8 cellular contexts compared by ENCODE assay signal in genomic region chr3:25662921-25663320, GRCh38. TPM values are rescaled to one million over a fixed set of nuclear protein-coding genes. Genes with fewer than 3 reads are reported as not detected.
A peak's percentile ranks its signal among the peaks of the same experiment; 100 is the strongest.
DNase-seq lines count a peak whose midpoint lies in the region; ATAC-seq, FAIRE-seq and TF ChIP-seq lines count a peak whose summit lies in the region.

No MANE protein-coding gene starts in this region.

- H3K27me3 ChIP-seq in sigmoid colon = no peaks in the 10 kb centered on the region

- in situ Hi-C loops in G401 (cut with HindIII; ENCODE audit: low sequenced_read_pairs) = no loop called here

- H3K27ac ChIP-seq in VCaP = peak overlapping the region; percentile 99
- H3K27ac ChIP-seq in sigmoid colon = peak overlapping the region; percentile 95 to 98 (median 96)

- no peak for ATAC-seq in HG02678 (IDR thresholded peaks at IDR 0.05; ENCODE audit: unreplicated experiment)
- no peak for ATAC-seq in HG03175 (IDR thresholded peaks at IDR 0.05; ENCODE audit: unreplicated experiment)
- no peak for ATAC-seq in GM21390 (IDR thresholded peaks at IDR 0.05; ENCODE audit: unreplicated experiment)

- peak; percentile 68 for FAIRE-seq in GM18507 (lab: Jason Lieb, UNC)

- H3K9me3 ChIP-seq in sigmoid colon = no peaks in the 10 kb centered on the region

- intact Hi-C loops in sigmoid colon (cut with DNase I) = loop anchor here (2.0 to 10.0 kb wide), 2 partner anchors 120 to 238 kb away; partner anchors contain the start of genes NGLY1 and RARB

- H3K36me3 ChIP-seq in sigmoid colon = no peaks in the 10 kb centered on the region

- TF ChIP-seq CTCF in VCaP (conservative IDR thresholded peaks at IDR 0.05) (no peak), fibroblast of villous mesenchyme (IDR thresholded peaks at IDR 0.05; ENCODE audit: insufficient read depth, low read depth, low read length) (no peak), sigmoid colon (IDR thresholded peaks at IDR 0.05) (no peak)

- no peak for TF ChIP-seq EP300 in sigmoid colon (IDR thresholded peaks at IDR 0.05)

- H3K4me3 ChIP-seq in fibroblast of villous mesenchyme (ENCODE audit: low read depth, low read length) (peak overlapping the region; percentile 80), sigmoid colon (peak overlapping the region; percentile 78 to 92 (median 82))

- 2 to 3% methylated on average over 4 of the region's 4 CpGs for WGBS in sigmoid colon, 2 donors

- DNase-seq in GM18507 (ENCODE audit: extremely low spot score, insufficient read length, low read depth) = no peak
- DNase-seq in fibroblast of villous mesenchyme (ENCODE audit: low read depth) = peak; percentile 19
- DNase-seq in sigmoid colon = no peak
- no peak for DNase-seq in G401 (ENCODE audit: low spot score)

- peaks cover 0 to 59% (median 45%) of the 10 kb centered on the region in 4 donors for H3K4me1 ChIP-seq in sigmoid colon

- no peak for TF ChIP-seq POLR2A in sigmoid colon (IDR thresholded peaks at IDR 0.05)

RNA-seq across cellular contexts. Expression of gene TOP2B, which starts 1.8 kb away (rescaled TPM):
- total RNA-seq in fibroblast of villous mesenchyme (86.7 and 88.5 TPM in 2 replicates), sigmoid colon (100 to 1,000 TPM in 3 of 4 donors, 10 to 100 TPM in 1; 89.5 to 122 (median 111) TPM)
- 10 to 100 TPM; 28.2 to 56.4 (median 33.6) TPM for polyA plus RNA-seq in sigmoid colon
- total RNA-seq in G401 (2014; rRNA removed; shearing (Covaris generic)) = 63.3 and 122 TPM in 2 replicates
